Comparison of ENCODE assay signal across 8 cellular contexts in the genomic region with DNA sequence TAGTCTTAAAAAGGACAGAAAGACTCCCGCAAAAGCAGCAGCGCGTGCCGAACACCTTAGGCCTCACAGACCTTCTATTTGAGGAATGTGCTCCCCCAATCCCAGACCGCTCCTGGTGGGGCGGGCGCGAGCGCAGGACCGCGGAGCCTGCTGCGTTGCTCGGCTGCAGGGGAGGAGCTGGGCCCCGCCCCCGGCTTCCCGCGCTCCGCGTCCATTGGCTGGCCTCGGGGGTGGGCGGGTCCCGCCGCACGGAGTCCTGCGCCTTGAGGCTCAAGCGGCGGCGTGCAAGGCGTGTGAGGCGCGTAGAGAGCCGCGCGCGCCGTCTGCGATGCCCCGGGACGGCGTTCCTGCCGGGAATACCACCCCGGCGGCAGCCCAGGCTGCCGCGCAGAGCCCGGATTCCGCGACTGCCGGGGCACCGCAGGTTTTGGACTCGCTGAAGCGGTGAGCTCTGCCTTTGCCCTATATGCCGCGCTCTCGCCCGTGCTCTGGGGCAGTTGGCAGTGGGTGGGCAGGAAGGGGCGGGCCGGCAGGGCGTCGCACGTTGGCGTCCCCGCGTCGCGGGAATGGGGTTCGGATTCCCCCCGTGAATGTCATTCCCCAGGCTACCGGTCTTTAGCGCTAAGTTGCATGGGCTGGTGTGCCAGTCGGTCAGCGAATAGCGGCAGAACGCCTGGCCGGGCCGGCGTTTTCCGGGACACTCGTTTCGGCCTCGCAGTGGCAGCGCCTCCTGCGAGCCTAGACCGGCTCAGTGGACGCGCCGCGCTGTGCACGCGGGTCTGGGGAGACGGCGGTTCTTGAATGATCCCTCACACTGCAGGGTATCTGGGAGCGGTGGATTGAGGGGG. TPM values are rescaled to one million over a fixed set of nuclear protein-coding genes. Genes with fewer than 3 reads are reported as not detected.
DNase-seq lines count a peak whose midpoint lies in the region; ATAC-seq and TF ChIP-seq lines count a peak whose summit lies in the region.

No MANE protein-coding gene starts in this region.

- TF ChIP-seq RAD21 in SK-N-SH (IDR thresholded peaks at IDR 0.05; ENCODE audit: low read length): no peak

- H3K9ac ChIP-seq in Karpas-422 (ENCODE audit: low read length): no peak overlapping the region
- peak overlapping the region; percentile 55; the same call in 1 of the 2 replicates for H3K9ac ChIP-seq in SK-N-SH

- TF ChIP-seq EP300 in SK-N-SH (IDR thresholded peaks at IDR 0.05; ENCODE audit: borderline replicate concordance in 1 of 2, low read depth in 1 of 2, low read length in 1 of 2): no peak

- CTCF ChIA-PET in SK-N-SH (lab: Yijun Ruan, JAX): interaction anchor here (0.6 to 3.8 kb wide), 19 partner anchors 12 to 234 kb away, joined by 3 to 24 read pairs (median 4); a partner anchor contains a TSS

- H3K9me3 ChIP-seq in Karpas-422 (ENCODE audit: low read length): no peaks in the 10 kb centered on the region
- no peaks in the 10 kb centered on the region for H3K9me3 ChIP-seq in SK-N-SH

- no peak overlapping the region for H3K4me3 ChIP-seq in Karpas-422 (ENCODE audit: low read length)
- peak overlapping the region; percentile 61 to 67 for H3K4me3 ChIP-seq in SK-N-SH (ENCODE audit: low read depth in 2 of 2, low read length in 1 of 2)

- no peaks in the 10 kb centered on the region for H3K27me3 ChIP-seq in Karpas-422 (ENCODE audit: low read length)
- H3K27me3 ChIP-seq in SK-N-SH (ENCODE audit: insufficient read depth): no peaks in the 10 kb centered on the region; the same call in 1 of the 2 replicates

- intact Hi-C loops in head of caudate nucleus (cut with DNase I): loop anchor here (2.0 kb wide), 1 partner anchor 50 kb away; a partner anchor contains a TSS

- H3K9me3 Mint-ChIP-seq in activated naive CD4-positive, alpha-beta T cell treated with anti-CD3 and anti-CD28 coated beads, Interleukin-2, amount 50 U/mL, for 72 hours: peaks cover 4 to 9% of the 10 kb centered on the region in 2 donors

- DNase-seq in EH (ENCODE audit: low read depth): peak; percentile 77
- DNase-seq in Karpas-422: peak; percentile 32
- peak; percentile 95 for DNase-seq in SK-N-SH
- peak; percentile 84 to 94 for DNase-seq in activated naive CD4-positive, alpha-beta T cell treated with anti-CD3 and anti-CD28 coated beads, Interleukin-2, amount 50 U/mL, for 72 hours (ENCODE audit: low spot score in 2 of 2)
- DNase-seq in head of caudate nucleus: peak; percentile 84 to 98 (median 95)
- peak; percentile 50 for DNase-seq in omental fat pad (ENCODE audit: low spot score)
- peak; percentile 90 for DNase-seq in superior temporal gyrus (ENCODE audit: extremely low spot score)

- H3K27ac ChIP-seq in Karpas-422 (ENCODE audit: low read length): no peak overlapping the region
- H3K27ac ChIP-seq in SK-N-SH (ENCODE audit: low read depth in 2 of 2, low read length in 1 of 2): peak overlapping the region; percentile 23 to 44; a peak in 2 of 4 replicates

- H3K4me1 ChIP-seq in Karpas-422 (ENCODE audit: low read length) (no peaks in the 10 kb centered on the region), SK-N-SH (ENCODE audit: control insufficient read depth in 1 of 2, insufficient read depth in 2 of 2, low read depth in 1 of 2, low read length in 1 of 2) (peaks cover 0 to 2% of the 10 kb centered on the region in 2 experiments; a peak in 2 of 4 replicates)

- H3K9me2 ChIP-seq in Karpas-422 (replicated peaks; ENCODE audit: insufficient read depth, low read length): no peaks in the 10 kb centered on the region
- H3K9me2 ChIP-seq in SK-N-SH: no peaks in the 10 kb centered on the region

- H3K36me3 ChIP-seq in Karpas-422 (ENCODE audit: insufficient read depth, low read length) (no peaks in the 10 kb centered on the region), SK-N-SH (replicated peaks in 1 of 2; ENCODE audit: control insufficient read depth in 1 of 2, insufficient read depth in 2 of 2, low read length in 1 of 2) (no peaks in the 10 kb centered on the region)

- H4K20me1 ChIP-seq in Karpas-422 (ENCODE audit: insufficient read depth, low read depth, low read length): no peaks in the 10 kb centered on the region
- no peaks in the 10 kb centered on the region for H4K20me1 ChIP-seq in SK-N-SH (ENCODE audit: insufficient read depth)

- H3F3A ChIP-seq in SK-N-SH (replicated peaks; ENCODE audit: insufficient read depth): peaks cover 6% of the 10 kb centered on the region

- no peaks in the 10 kb centered on the region for H3K79me2 ChIP-seq in Karpas-422 (ENCODE audit: low read length)
- H3K79me2 ChIP-seq in SK-N-SH (ENCODE audit: insufficient read depth): no peaks in the 10 kb centered on the region

- ATAC-seq in GM21786 (IDR thresholded peaks at IDR 0.05; ENCODE audit: unreplicated experiment): peak; percentile 93
- peak; percentile 99 for ATAC-seq in activated naive CD4-positive, alpha-beta T cell treated with anti-CD3 and anti-CD28 coated beads, Interleukin-2, amount 50 U/mL, for 72 hours
- ATAC-seq in omental fat pad (ENCODE audit: low FRiP score): peak; percentile 100

- POLR2A ChIA-PET in SK-N-SH (lab: Yijun Ruan, JAX): interaction anchor here (0.7 to 1.3 kb wide), 2 partner anchors 37 to 55 kb away, joined by 4 to 6 read pairs; a partner anchor contains a TSS

- H2AFZ ChIP-seq in Karpas-422 (ENCODE audit: low read length) (no peak overlapping the region), SK-N-SH (ENCODE audit: low read depth) (peak overlapping the region; percentile 74)

- H3K4me2 ChIP-seq in Karpas-422 (ENCODE audit: low read depth, low read length, poor library complexity, severe bottlenecking): no peak overlapping the region
- H3K4me2 ChIP-seq in SK-N-SH: peak overlapping the region; percentile 89

- 2% methylated on average over 9 of the region's 93 CpGs for whole genome bisulfite sequencing in SK-N-SH (ENCODE audit: low lambda C conversion rate)

- no peak overlapping the region for H3K27ac Mint-ChIP-seq in activated naive CD4-positive, alpha-beta T cell treated with anti-CD3 and anti-CD28 coated beads, Interleukin-2, amount 50 U/mL, for 72 hours

- H3K36me3 Mint-ChIP-seq in activated naive CD4-positive, alpha-beta T cell treated with anti-CD3 and anti-CD28 coated beads, Interleukin-2, amount 50 U/mL, for 72 hours: peaks cover 5 to 12% of the 10 kb centered on the region in 2 donors

- TF ChIP-seq CTCF in SK-N-SH (IDR thresholded peaks at IDR 0.05) (no peak), omental fat pad (IDR thresholded peaks at IDR 0.05) (no peak)

TF ChIP-seq in SK-N-SH, 30 proteins besides CTCF, POLR2A, EP300 and RAD21:
- no peak; the same call in 1 of the 2 replicates for TF ChIP-seq SIN3A (IDR thresholded peaks at IDR 0.05; ENCODE audit: borderline replicate concordance, low read depth, low read length)
- TF ChIP-seq, protein P1, sequence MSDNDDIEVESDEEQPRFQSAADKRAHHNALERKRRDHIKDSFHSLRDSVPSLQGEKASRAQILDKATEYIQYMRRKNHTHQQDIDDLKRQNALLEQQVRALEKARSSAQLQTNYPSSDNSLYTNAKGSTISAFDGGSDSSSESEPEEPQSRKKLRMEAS (IDR thresholded peaks at IDR 0.05; ENCODE audit: low read depth): peak; percentile 96
- TF ChIP-seq NRF1 (IDR thresholded peaks at IDR 0.05; ENCODE audit: low read depth, low read length): peak; percentile 53
- TF ChIP-seq RCOR1 (IDR thresholded peaks at IDR 0.05; ENCODE audit: low read length): no peak
- TF ChIP-seq MXI1 (IDR thresholded peaks at IDR 0.05; ENCODE audit: low read depth, low read length): peak; percentile 67
- TF ChIP-seq FOXM1 (IDR thresholded peaks at IDR 0.05; ENCODE audit: low read depth): no peak
- peak; percentile 49 for TF ChIP-seq GABPA (IDR thresholded peaks at IDR 0.05; ENCODE audit: low read depth)
- peak; percentile 35; the same call in 1 of the 2 replicates for TF ChIP-seq POLR2AphosphoS5 (IDR thresholded peaks at IDR 0.05; ENCODE audit: low read depth, low read length)
- no peak for TF ChIP-seq NFIC (IDR thresholded peaks at IDR 0.05; ENCODE audit: borderline replicate concordance)

RNA-seq across cellular contexts. Expression of a gene that starts 49.6 kb away (rescaled TPM):
- total RNA-seq in Karpas-422 (2014; rRNA removed; shearing (Covaris generic); ENCODE audit: low replicate concordance): 2.6 and 5.6 TPM in 2 replicates
- 0.20 and 0.23 TPM in 2 replicates for polyA plus RNA-seq in SK-N-SH (2012; rRNA removed)
- 0.38 and 0.40 TPM in 2 replicates for polyA plus RNA-seq in SK-N-SH (2012; cell fraction: cytosol; rRNA removed)
- polyA plus RNA-seq in SK-N-SH (2012; cell fraction: nucleus; rRNA removed): 0.08 and 0.14 TPM in 2 replicates
- total RNA-seq in activated naive CD4-positive, alpha-beta T cell treated with anti-CD3 and anti-CD28 coated beads, Interleukin-2, amount 50 U/mL, for 72 hours: 1 to 10 TPM; 2.5 to 3.7 TPM
- total RNA-seq in omental fat pad: 1 to 10 TPM; 2.8 to 5.0 (median 4.0) TPM

RNA-seq across cellular contexts. Expression of a gene that starts 55.0 kb away (rescaled TPM):
- 232 and 317 TPM in 2 replicates for total RNA-seq in Karpas-422 (2014; rRNA removed; shearing (Covaris generic); ENCODE audit: low replicate concordance)
- polyA plus RNA-seq in SK-N-SH (2012; rRNA removed): 28.1 and 32.2 TPM in 2 replicates
- 29.6 and 32.9 TPM in 2 replicates for polyA plus RNA-seq in SK-N-SH (2012; cell fraction: cytosol; rRNA removed)
- 62.1 and 95.1 TPM in 2 replicates for polyA plus RNA-seq in SK-N-SH (2012; cell fraction: nucleus; rRNA removed)
- 100 to 1,000 TPM; 111 to 126 TPM for total RNA-seq in activated naive CD4-positive, alpha-beta T cell treated with anti-CD3 and anti-CD28 coated beads, Interleukin-2, amount 50 U/mL, for 72 hours
- total RNA-seq in omental fat pad: 100 to 1,000 TPM; 112 to 264 (median 128) TPM

Comparison
In these comparisons a context has a peak if more than half of its experiments do, and no peak if none do; other contexts are left out.
1. DNase-seq: peak in every context shown above with its lines; median percentile 95 in SK-N-SH; 95 in head of caudate nucleus; 90 in superior temporal gyrus; 89 in activated naive CD4-positive, alpha-beta T cell treated with anti-CD3 and anti-CD28 coated beads, Interleukin-2, amount 50 U/mL, for 72 hours; 77 in EH; 50 in omental fat pad; 32 in Karpas-422.